In the genomic region with DNA sequence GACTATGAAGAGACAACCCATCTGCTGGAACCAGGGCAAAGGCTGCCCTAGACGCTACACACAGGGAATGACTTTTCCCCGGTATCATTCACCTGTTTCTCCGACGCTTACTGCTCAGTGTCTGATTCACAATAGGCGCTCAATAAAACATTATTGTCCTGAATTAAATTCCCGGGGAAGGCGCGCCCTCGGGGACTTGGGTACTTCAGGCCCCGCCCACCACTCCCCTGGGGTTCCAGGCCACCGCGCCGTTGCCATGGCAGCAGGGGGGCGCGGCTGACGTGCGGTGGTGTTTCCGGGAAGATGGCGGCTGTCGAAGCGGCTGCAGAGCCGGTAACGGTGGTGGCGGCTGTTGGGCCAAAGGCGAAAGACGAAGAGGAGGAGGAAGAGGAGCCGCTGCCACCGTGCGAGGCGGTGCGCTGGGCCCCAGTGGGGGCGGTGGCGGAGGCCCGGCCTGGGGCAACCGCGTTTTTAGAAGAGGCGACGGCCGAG, we compare ENCODE assay signal across 8 cellular contexts. TPM values are rescaled to one million over a fixed set of nuclear protein-coding genes. Genes with fewer than 3 reads are reported as not detected.
DNase-seq lines count a peak whose midpoint lies in the region; ATAC-seq and TF ChIP-seq lines count a peak whose summit lies in the region.

A gene (plus strand): TSS at position 292 of the 492 bp plus-strand sequence. CDS start 12 bp downstream, at position 304.

- peaks cover 10% of the 10 kb centered on the region for H3K79me1 ChIP-seq in neuronal stem cell (ENCODE audit: low read depth, low read length)

- H3K27me3 ChIP-seq in Loucy (ENCODE audit: insufficient read depth, low read length, poor library complexity, severe bottlenecking) (no peaks in the 10 kb centered on the region), neuronal stem cell (ENCODE audit: control insufficient read depth in 3 of 3, insufficient read depth in 3 of 3, low read depth in 1 of 3, low read length in 3 of 3) (no peaks in the 10 kb centered on the region), subcutaneous abdominal adipose tissue (ENCODE audit: control insufficient read depth in 5 of 5, insufficient read depth in 4 of 5, low read length in 5 of 5) (no peaks in the 10 kb centered on the region)

- peak within 1 kb of the TSS; percentile 37 for H3K4ac ChIP-seq in neuronal stem cell (ENCODE audit: low read length)

- peak within 1 kb of the TSS; percentile 81 for H2AK5ac ChIP-seq in neuronal stem cell (ENCODE audit: low read depth, low read length)

- H4K20me1 ChIP-seq in Loucy (ENCODE audit: insufficient read depth, low read length, poor library complexity, severe bottlenecking) = peaks cover 21% of the 10 kb centered on the region

- H3K14ac ChIP-seq in neuronal stem cell (ENCODE audit: low read length) = peak within 1 kb of the TSS; percentile 89

- H3K4me3 ChIP-seq in Loucy (ENCODE audit: low read length, poor library complexity, severe bottlenecking) = peak within 1 kb of the TSS; percentile 84
- peak within 1 kb of the TSS; percentile 59 to 97 for H3K4me3 ChIP-seq in neuronal stem cell (ENCODE audit: low read length in 2 of 2)
- H3K4me3 ChIP-seq in subcutaneous abdominal adipose tissue (ENCODE audit: low read depth in 1 of 5, low read length in 5 of 5) = peak within 1 kb of the TSS; percentile 82 to 95 (median 88)

- no peak within 1 kb of the TSS for H4K8ac ChIP-seq in neuronal stem cell (ENCODE audit: low read depth, low read length)

- H2AFZ ChIP-seq in Loucy (ENCODE audit: low read length) (peak within 1 kb of the TSS; percentile 57), neuronal stem cell (ENCODE audit: low read length) (peak within 1 kb of the TSS; percentile 86)

- H3F3A ChIP-seq in Loucy (ENCODE audit: low read depth) = no peaks in the 10 kb centered on the region

- H3K18ac ChIP-seq in neuronal stem cell (ENCODE audit: low read length) = peak within 1 kb of the TSS; percentile 91

- peaks cover 58% of the 10 kb centered on the region for H3K79me2 ChIP-seq in Loucy (ENCODE audit: insufficient read depth, low read length)

- peak within 1 kb of the TSS; percentile 22 for H2BK12ac ChIP-seq in neuronal stem cell (ENCODE audit: low read length)

- TF ChIP-seq CTCF in Loucy (conservative IDR thresholded peaks at IDR 0.05; ENCODE audit: low read length) = no peak

- H2BK5ac ChIP-seq in neuronal stem cell (ENCODE audit: low read length) = peak within 1 kb of the TSS; percentile 75

- DNase-seq in DMS 273 treated with DMSO at 0.1 percent for 48 hours (lab: John Stamatoyannopoulos, UW) = peak; percentile 38
- peak; percentile 88 to 92 for DNase-seq in SHP77 (lab: John Stamatoyannopoulos, UW)
- DNase-seq in activated gamma-delta T cell treated with Interleukin-2 at 50 U/mL for 16 hours = peak; percentile 88
- DNase-seq in foreskin melanocyte = peak; percentile 72
- DNase-seq in neuronal stem cell (ENCODE audit: low spot score) = peak; percentile 91

- H4K91ac ChIP-seq in neuronal stem cell (ENCODE audit: low read depth, low read length, poor library complexity) = peak within 1 kb of the TSS; percentile 72

- H2BK15ac ChIP-seq in neuronal stem cell (ENCODE audit: low read length) = no peak within 1 kb of the TSS

- H3K4me1 ChIP-seq in Loucy (ENCODE audit: insufficient read depth, low read length, poor library complexity, severe bottlenecking) (peaks cover 38% of the 10 kb centered on the region), neuronal stem cell (ENCODE audit: control insufficient read depth in 2 of 2, insufficient read depth in 1 of 2, low read depth in 1 of 2, low read length in 2 of 2) (peaks cover 2 to 12% of the 10 kb centered on the region in 2 donors), subcutaneous abdominal adipose tissue (ENCODE audit: control insufficient read depth in 5 of 5, insufficient read depth in 5 of 5, low read length in 5 of 5) (peaks cover 0 to 42% (median 38%) of the 10 kb centered on the region in 5 donors)

- peak; percentile 71 for ATAC-seq in GM21737 (IDR thresholded peaks at IDR 0.05; ENCODE audit: unreplicated experiment)

- peak within 1 kb of the TSS; percentile 99 for H3K23ac ChIP-seq in neuronal stem cell (ENCODE audit: low read depth, low read length, poor library complexity)

- H3K9me3 ChIP-seq in Loucy (ENCODE audit: insufficient read depth, low read depth, low read length) (no peaks in the 10 kb centered on the region), neuronal stem cell (replicated peaks in 1 of 2; ENCODE audit: control insufficient read depth in 2 of 2, insufficient read depth in 1 of 2, low read depth in 1 of 2, low read length in 2 of 2) (peaks cover 0 to 3% of the 10 kb centered on the region in 2 donors), subcutaneous abdominal adipose tissue (ENCODE audit: control insufficient read depth in 5 of 5, low read length in 5 of 5) (no peaks in the 10 kb centered on the region)

- no CpG with 5 or more reads among the region's 39 CpGs for WGBS in neuronal stem cell (ENCODE audit: extremely low coverage in 2 of 2, insufficient read length in 2 of 2, insufficient replicate concordance in 1 of 2), 2 donors

- H3K4me2 ChIP-seq in Loucy (ENCODE audit: low read depth, low read length, poor library complexity, severe bottlenecking) = peak within 1 kb of the TSS; percentile 94
- H3K4me2 ChIP-seq in neuronal stem cell (ENCODE audit: insufficient read depth, low read length, poor library complexity, severe bottlenecking) = peak within 1 kb of the TSS; percentile 96

- H3K27ac ChIP-seq in neuronal stem cell (replicated peaks; ENCODE audit: low read length) (peak within 1 kb of the TSS; percentile 59), subcutaneous abdominal adipose tissue (ENCODE audit: low read depth, low read length) (peak within 1 kb of the TSS; percentile 69)

- no peaks in the 10 kb centered on the region for H3K36me3 ChIP-seq in Loucy (ENCODE audit: insufficient read depth, low read length)
- H3K36me3 ChIP-seq in neuronal stem cell (replicated peaks in 1 of 2; ENCODE audit: control insufficient read depth in 2 of 2, insufficient read depth in 2 of 2, low read length in 2 of 2) = peaks cover 2 to 16% of the 10 kb centered on the region in 2 donors
- H3K36me3 ChIP-seq in subcutaneous abdominal adipose tissue (ENCODE audit: control insufficient read depth in 5 of 5, insufficient read depth in 5 of 5, low read length in 5 of 5) = no peaks in the 10 kb centered on the region

- no peaks in the 10 kb centered on the region for H3K9me2 ChIP-seq in Loucy (replicated peaks; ENCODE audit: low read depth, low read length)

- H2BK120ac ChIP-seq in neuronal stem cell (ENCODE audit: low read depth, low read length) = peak within 1 kb of the TSS; percentile 87

- H3K9ac ChIP-seq in Loucy (ENCODE audit: low read depth, low read length, poor library complexity, severe bottlenecking) (peak within 1 kb of the TSS; percentile 92), neuronal stem cell (ENCODE audit: low read depth, low read length, poor library complexity) (peak within 1 kb of the TSS; percentile 98), subcutaneous abdominal adipose tissue (ENCODE audit: low read length in 5 of 5) (peak within 1 kb of the TSS; percentile 53 to 89 (median 87))

RNA-seq across cellular contexts. Expression of the gene that starts here (rescaled TPM):
- 7.7 TPM for polyA plus RNA-seq in neuronal stem cell (2013, experiment 1 of 2)
- polyA plus RNA-seq in neuronal stem cell (2013, experiment 2 of 2) = 7.3 TPM

Comparison
In these comparisons a context has a peak if more than half of its experiments do, and no peak if none do; other contexts are left out.
1. Peak in every context shown above with its lines: DNase-seq, ATAC-seq, H3K4me3 ChIP-seq and H3K27ac ChIP-seq.
2. DNase-seq: peak in every context shown above with its lines; median percentile 91 in neuronal stem cell; 90 in SHP77; 88 in activated gamma-delta T cell treated with Interleukin-2 at 50 U/mL for 16 hours; 72 in foreskin melanocyte; 38 in DMS 273 treated with DMSO at 0.1 percent for 48 hours.